Comparison of ENCODE assay signal across 1 cellular context in the genomic region with DNA sequence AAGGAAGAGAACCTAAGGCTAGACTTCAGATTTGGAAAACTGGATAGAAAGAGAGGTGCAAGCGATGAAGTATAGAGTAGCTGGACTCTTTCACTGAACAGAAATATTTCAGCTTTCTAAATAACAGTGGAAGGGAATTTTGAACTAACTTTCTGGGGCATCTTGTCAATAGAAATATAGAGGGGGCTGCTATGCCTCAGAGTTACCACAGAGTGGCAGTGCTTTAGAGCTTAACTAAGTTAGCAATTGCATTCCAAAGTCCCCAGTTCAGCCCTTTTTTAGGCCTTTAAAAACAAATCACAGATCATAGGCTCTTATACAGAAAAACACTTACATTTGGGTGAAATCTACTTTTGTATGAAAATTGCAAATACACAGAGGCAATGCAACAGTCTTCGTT.
TF ChIP-seq lines count a peak whose summit lies in the region.

No MANE protein-coding gene starts in this region.

TF ChIP-seq in A549, 52 proteins besides CTCF, POLR2A, EP300 and RAD21 (continued from another document):
- TF ChIP-seq, protein P1, sequence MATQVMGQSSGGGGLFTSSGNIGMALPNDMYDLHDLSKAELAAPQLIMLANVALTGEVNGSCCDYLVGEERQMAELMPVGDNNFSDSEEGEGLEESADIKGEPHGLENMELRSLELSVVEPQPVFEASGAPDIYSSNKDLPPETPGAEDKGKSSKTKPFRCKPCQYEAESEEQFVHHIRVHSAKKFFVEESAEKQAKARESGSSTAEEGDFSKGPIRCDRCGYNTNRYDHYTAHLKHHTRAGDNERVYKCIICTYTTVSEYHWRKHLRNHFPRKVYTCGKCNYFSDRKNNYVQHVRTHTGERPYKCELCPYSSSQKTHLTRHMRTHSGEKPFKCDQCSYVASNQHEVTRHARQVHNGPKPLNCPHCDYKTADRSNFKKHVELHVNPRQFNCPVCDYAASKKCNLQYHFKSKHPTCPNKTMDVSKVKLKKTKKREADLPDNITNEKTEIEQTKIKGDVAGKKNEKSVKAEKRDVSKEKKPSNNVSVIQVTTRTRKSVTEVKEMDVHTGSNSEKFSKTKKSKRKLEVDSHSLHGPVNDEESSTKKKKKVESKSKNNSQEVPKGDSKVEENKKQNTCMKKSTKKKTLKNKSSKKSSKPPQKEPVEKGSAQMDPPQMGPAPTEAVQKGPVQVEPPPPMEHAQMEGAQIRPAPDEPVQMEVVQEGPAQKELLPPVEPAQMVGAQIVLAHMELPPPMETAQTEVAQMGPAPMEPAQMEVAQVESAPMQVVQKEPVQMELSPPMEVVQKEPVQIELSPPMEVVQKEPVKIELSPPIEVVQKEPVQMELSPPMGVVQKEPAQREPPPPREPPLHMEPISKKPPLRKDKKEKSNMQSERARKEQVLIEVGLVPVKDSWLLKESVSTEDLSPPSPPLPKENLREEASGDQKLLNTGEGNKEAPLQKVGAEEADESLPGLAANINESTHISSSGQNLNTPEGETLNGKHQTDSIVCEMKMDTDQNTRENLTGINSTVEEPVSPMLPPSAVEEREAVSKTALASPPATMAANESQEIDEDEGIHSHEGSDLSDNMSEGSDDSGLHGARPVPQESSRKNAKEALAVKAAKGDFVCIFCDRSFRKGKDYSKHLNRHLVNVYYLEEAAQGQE (IDR thresholded peaks at IDR 0.05): no peak
- TF ChIP-seq CEBPB (IDR thresholded peaks at IDR 0.05) (no peak), NR3C1 (IDR thresholded peaks at IDR 0.05) (no peak), ZC3H11A (IDR thresholded peaks at IDR 0.05) (no peak), RCOR1 (IDR thresholded peaks at IDR 0.05; ENCODE audit: low read depth, low read length) (no peak), SREBF2 (IDR thresholded peaks at IDR 0.05) (no peak), ZNF302 (CRISPR knock-in tag; IDR thresholded peaks at IDR 0.05) (no peak)
